2 cellular contexts compared by ENCODE assay signal in the genomic region with DNA sequence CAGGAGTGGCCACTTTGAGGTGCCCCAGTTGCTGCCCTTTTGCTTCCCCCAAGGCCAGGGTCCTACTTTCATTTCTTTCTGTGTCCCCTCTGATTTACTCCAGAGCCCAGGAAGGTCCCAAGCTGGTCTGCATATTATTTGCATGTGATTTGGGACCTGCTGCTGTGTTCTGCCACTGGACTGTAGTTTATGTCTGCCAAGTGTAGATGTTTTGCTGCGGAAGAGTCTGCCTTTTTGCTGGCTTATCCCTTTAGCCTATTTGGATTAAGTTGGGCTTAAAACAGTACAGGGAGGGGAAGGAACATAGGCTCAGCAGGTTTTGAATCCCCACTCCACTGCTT.
TF ChIP-seq lines count a peak whose summit lies in the region.

No MANE protein-coding gene starts in this region.

TF ChIP-seq in HepG2, 621 proteins besides CTCF, POLR2A, EP300 and RAD21:
- TF ChIP-seq, protein P1, sequence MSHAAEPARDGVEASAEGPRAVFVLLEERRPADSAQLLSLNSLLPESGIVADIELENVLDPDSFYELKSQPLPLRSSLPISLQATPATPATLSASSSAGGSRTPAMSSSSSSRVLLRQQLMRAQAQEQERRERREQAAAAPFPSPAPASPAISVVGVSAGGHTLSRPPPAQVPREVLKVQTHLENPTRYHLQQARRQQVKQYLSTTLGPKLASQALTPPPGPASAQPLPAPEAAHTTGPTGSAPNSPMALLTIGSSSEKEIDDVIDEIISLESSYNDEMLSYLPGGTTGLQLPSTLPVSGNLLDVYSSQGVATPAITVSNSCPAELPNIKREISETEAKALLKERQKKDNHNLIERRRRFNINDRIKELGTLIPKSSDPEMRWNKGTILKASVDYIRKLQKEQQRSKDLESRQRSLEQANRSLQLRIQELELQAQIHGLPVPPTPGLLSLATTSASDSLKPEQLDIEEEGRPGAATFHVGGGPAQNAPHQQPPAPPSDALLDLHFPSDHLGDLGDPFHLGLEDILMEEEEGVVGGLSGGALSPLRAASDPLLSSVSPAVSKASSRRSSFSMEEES (CRISPR knock-in tag; IDR thresholded peaks at IDR 0.05): no peak
- TF ChIP-seq ZNF629 (CRISPR knock-in tag; conservative IDR thresholded peaks at IDR 0.05) (0 out of 2 replicates have a peak, but pooled peaks have one; percentile 25), SMC3 (IDR thresholded peaks at IDR 0.05; ENCODE audit: low read length) (peak; percentile 0; the same call in 1 of the 2 replicates), PCBP2 (optimal IDR thresholded peaks at IDR 0.05; ENCODE audit: low read depth, low read length, poor library complexity, severe bottlenecking) (no peak)

TF ChIP-seq in H1, 55 proteins besides CTCF, POLR2A, EP300 and RAD21:
- TF ChIP-seq SIX5 (IDR thresholded peaks at IDR 0.05; ENCODE audit: low read depth, low read length): no peak
- TF ChIP-seq EGR1 (IDR thresholded peaks at IDR 0.05; ENCODE audit: borderline replicate concordance, low read depth, low read length): no peak
- no peak for TF ChIP-seq MAFK (IDR thresholded peaks at IDR 0.05; ENCODE audit: low read depth, low read length)
- TF ChIP-seq, protein P2, sequence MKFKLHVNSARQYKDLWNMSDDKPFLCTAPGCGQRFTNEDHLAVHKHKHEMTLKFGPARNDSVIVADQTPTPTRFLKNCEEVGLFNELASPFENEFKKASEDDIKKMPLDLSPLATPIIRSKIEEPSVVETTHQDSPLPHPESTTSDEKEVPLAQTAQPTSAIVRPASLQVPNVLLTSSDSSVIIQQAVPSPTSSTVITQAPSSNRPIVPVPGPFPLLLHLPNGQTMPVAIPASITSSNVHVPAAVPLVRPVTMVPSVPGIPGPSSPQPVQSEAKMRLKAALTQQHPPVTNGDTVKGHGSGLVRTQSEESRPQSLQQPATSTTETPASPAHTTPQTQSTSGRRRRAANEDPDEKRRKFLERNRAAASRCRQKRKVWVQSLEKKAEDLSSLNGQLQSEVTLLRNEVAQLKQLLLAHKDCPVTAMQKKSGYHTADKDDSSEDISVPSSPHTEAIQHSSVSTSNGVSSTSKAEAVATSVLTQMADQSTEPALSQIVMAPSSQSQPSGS (IDR thresholded peaks at IDR 0.05; ENCODE audit: low read length): no peak
- TF ChIP-seq PHF8 (conservative IDR thresholded peaks at IDR 0.05; ENCODE audit: low read depth, low read length): no peak
- TF ChIP-seq JUND (IDR thresholded peaks at IDR 0.05; ENCODE audit: low read length): no peak
- no peak for TF ChIP-seq POLR2AphosphoS5 (IDR thresholded peaks at IDR 0.05; ENCODE audit: low read depth, low read length)
- TF ChIP-seq RNF2 (IDR thresholded peaks at IDR 0.05; ENCODE audit: borderline replicate concordance, low read depth, low read length, missing control alignments, poor library complexity, severe bottlenecking): no peak
- TF ChIP-seq CBX8 (IDR thresholded peaks at IDR 0.05; ENCODE audit: borderline replicate concordance, low read depth, low read length): no peak
- TF ChIP-seq KDM5A (IDR thresholded peaks at IDR 0.05; ENCODE audit: low read length): no peak
- no peak for TF ChIP-seq POU5F1 (IDR thresholded peaks at IDR 0.05; ENCODE audit: low read depth, low read length)
- TF ChIP-seq JUN (IDR thresholded peaks at IDR 0.05; ENCODE audit: low read depth, low read length): no peak
- no peak for TF ChIP-seq CTBP2 (IDR thresholded peaks at IDR 0.05; ENCODE audit: borderline replicate concordance, insufficient read depth, insufficient read length, low read length)
- TF ChIP-seq, protein P3, sequence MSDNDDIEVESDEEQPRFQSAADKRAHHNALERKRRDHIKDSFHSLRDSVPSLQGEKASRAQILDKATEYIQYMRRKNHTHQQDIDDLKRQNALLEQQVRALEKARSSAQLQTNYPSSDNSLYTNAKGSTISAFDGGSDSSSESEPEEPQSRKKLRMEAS (IDR thresholded peaks at IDR 0.05): no peak
- no peak for TF ChIP-seq CBX5 (IDR thresholded peaks at IDR 0.05; ENCODE audit: low read depth, low read length)
- no peak for TF ChIP-seq TAF7 (optimal IDR thresholded peaks at IDR 0.05; ENCODE audit: borderline replicate concordance, low read depth, low read length)
- TF ChIP-seq FOSL1 (IDR thresholded peaks at IDR 0.05; ENCODE audit: insufficient read depth, low read depth, low read length): no peak
- no peak for TF ChIP-seq BCL11A (IDR thresholded peaks at IDR 0.05; ENCODE audit: low read depth in 2 of 2, low read length in 2 of 2)
- no peak for TF ChIP-seq HDAC6 (IDR thresholded peaks at IDR 0.05; ENCODE audit: low read depth, low read length)
- TF ChIP-seq YY1 (IDR thresholded peaks at IDR 0.05; ENCODE audit: low read depth, low read length): no peak
